Comparison of ENCODE assay signal across 1 cellular context in genomic region chr16:68090109-68090508, GRCh38.
TF ChIP-seq lines count a peak whose summit lies in the region.

No MANE protein-coding gene starts in this region.

TF ChIP-seq in K562, 482 proteins besides CTCF, POLR2A, EP300 and RAD21 (continued from another document and continues in another):
- TF ChIP-seq, protein P1, sequence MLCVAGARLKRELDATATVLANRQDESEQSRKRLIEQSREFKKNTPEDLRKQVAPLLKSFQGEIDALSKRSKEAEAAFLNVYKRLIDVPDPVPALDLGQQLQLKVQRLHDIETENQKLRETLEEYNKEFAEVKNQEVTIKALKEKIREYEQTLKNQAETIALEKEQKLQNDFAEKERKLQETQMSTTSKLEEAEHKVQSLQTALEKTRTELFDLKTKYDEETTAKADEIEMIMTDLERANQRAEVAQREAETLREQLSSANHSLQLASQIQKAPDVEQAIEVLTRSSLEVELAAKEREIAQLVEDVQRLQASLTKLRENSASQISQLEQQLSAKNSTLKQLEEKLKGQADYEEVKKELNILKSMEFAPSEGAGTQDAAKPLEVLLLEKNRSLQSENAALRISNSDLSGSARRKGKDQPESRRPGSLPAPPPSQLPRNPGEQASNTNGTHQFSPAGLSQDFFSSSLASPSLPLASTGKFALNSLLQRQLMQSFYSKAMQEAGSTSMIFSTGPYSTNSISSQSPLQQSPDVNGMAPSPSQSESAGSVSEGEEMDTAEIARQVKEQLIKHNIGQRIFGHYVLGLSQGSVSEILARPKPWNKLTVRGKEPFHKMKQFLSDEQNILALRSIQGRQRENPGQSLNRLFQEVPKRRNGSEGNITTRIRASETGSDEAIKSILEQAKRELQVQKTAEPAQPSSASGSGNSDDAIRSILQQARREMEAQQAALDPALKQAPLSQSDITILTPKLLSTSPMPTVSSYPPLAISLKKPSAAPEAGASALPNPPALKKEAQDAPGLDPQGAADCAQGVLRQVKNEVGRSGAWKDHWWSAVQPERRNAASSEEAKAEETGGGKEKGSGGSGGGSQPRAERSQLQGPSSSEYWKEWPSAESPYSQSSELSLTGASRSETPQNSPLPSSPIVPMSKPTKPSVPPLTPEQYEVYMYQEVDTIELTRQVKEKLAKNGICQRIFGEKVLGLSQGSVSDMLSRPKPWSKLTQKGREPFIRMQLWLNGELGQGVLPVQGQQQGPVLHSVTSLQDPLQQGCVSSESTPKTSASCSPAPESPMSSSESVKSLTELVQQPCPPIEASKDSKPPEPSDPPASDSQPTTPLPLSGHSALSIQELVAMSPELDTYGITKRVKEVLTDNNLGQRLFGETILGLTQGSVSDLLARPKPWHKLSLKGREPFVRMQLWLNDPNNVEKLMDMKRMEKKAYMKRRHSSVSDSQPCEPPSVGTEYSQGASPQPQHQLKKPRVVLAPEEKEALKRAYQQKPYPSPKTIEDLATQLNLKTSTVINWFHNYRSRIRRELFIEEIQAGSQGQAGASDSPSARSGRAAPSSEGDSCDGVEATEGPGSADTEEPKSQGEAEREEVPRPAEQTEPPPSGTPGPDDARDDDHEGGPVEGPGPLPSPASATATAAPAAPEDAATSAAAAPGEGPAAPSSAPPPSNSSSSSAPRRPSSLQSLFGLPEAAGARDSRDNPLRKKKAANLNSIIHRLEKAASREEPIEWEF (CRISPR knock-in tag; IDR thresholded peaks at IDR 0.05), result no peak
- TF ChIP-seq ZNF197 (CRISPR knock-in tag; IDR thresholded peaks at IDR 0.05; ENCODE audit: low read depth) (no peak), ZNF644 (tag; IDR thresholded peaks at IDR 0.05; ENCODE audit: low read depth) (no peak), ZC3H4 (CRISPR knock-in tag; IDR thresholded peaks at IDR 0.05; ENCODE audit: borderline replicate concordance) (no peak), ZNF354B (CRISPR knock-in tag; IDR thresholded peaks at IDR 0.05) (no peak), ELF4 (CRISPR knock-in tag; IDR thresholded peaks at IDR 0.05) (no peak), DIDO1 (tag; IDR thresholded peaks at IDR 0.05; ENCODE audit: low read depth) (no peak), NR2F6 (CRISPR knock-in tag; IDR thresholded peaks at IDR 0.05) (no peak), POLR2H (tag; IDR thresholded peaks at IDR 0.05; ENCODE audit: low read depth) (no peak), TAF7 (tag; IDR thresholded peaks at IDR 0.05) (no peak), BRD9 (IDR thresholded peaks at IDR 0.05; ENCODE audit: low read depth, partially characterized antibody) (peak; percentile 38), ZNF668 (CRISPR knock-in tag; IDR thresholded peaks at IDR 0.05) (no peak), GTF2A2 (tag; IDR thresholded peaks at IDR 0.05) (no peak), POLR3G (IDR thresholded peaks at IDR 0.05; ENCODE audit: extremely low read depth, insufficient read length, insufficient replicate concordance) (no peak), NR2C1 (IDR thresholded peaks at IDR 0.05) (no peak), NR2C1 (tag; IDR thresholded peaks at IDR 0.05) (no peak), SRSF3 (IDR thresholded peaks at IDR 0.05; ENCODE audit: insufficient read depth, low read length) (no peak), ILF3 (IDR thresholded peaks at IDR 0.05; ENCODE audit: borderline replicate concordance) (no peak), SMAD1 (IDR thresholded peaks at IDR 0.05; ENCODE audit: low read depth, low read length, partially characterized antibody) (no peak), VEZF1 (CRISPR knock-in tag; IDR thresholded peaks at IDR 0.05) (peak; percentile 70), TAL1 (IDR thresholded peaks at IDR 0.05) (no peak), ZFPM2 (CRISPR knock-in tag; IDR thresholded peaks at IDR 0.05) (no peak), PCBP1 (IDR thresholded peaks at IDR 0.05; ENCODE audit: low read depth, low read length, poor library complexity, severe bottlenecking) (no peak), ZNF239 (CRISPR knock-in tag; IDR thresholded peaks at IDR 0.05) (no peak), HNRNPL (IDR thresholded peaks at IDR 0.05; ENCODE audit: low read depth, low read length) (no peak), ZNF280B (CRISPR knock-in tag; IDR thresholded peaks at IDR 0.05) (no peak), EP400 (IDR thresholded peaks at IDR 0.05) (peak; percentile 27; the same call in 1 of the 2 replicates), NR4A1 (CRISPR knock-in tag; IDR thresholded peaks at IDR 0.05) (no peak), NR4A1 (tag; IDR thresholded peaks at IDR 0.05) (no peak), XRCC3 (IDR thresholded peaks at IDR 0.05) (no peak), HMG20A (CRISPR knock-in tag; conservative IDR thresholded peaks at IDR 0.05) (no peak), ZNF778 (CRISPR knock-in tag; IDR thresholded peaks at IDR 0.05) (no peak), SRSF9 (IDR thresholded peaks at IDR 0.05; ENCODE audit: borderline replicate concordance, low read depth, low read length) (no peak)
- TF ChIP-seq, protein P2, sequence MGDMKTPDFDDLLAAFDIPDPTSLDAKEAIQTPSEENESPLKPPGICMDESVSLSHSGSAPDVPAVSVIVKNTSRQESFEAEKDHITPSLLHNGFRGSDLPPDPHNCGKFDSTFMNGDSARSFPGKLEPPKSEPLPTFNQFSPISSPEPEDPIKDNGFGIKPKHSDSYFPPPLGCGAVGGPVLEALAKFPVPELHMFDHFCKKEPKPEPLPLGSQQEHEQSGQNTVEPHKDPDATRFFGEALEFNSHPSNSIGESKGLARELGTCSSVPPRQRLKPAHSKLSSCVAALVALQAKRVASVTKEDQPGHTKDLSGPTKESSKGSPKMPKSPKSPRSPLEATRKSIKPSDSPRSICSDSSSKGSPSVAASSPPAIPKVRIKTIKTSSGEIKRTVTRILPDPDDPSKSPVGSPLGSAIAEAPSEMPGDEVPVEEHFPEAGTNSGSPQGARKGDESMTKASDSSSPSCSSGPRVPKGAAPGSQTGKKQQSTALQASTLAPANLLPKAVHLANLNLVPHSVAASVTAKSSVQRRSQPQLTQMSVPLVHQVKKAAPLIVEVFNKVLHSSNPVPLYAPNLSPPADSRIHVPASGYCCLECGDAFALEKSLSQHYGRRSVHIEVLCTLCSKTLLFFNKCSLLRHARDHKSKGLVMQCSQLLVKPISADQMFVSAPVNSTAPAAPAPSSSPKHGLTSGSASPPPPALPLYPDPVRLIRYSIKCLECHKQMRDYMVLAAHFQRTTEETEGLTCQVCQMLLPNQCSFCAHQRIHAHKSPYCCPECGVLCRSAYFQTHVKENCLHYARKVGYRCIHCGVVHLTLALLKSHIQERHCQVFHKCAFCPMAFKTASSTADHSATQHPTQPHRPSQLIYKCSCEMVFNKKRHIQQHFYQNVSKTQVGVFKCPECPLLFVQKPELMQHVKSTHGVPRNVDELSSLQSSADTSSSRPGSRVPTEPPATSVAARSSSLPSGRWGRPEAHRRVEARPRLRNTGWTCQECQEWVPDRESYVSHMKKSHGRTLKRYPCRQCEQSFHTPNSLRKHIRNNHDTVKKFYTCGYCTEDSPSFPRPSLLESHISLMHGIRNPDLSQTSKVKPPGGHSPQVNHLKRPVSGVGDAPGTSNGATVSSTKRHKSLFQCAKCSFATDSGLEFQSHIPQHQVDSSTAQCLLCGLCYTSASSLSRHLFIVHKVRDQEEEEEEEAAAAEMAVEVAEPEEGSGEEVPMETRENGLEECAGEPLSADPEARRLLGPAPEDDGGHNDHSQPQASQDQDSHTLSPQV (IDR thresholded peaks at IDR 0.05), result no peak
- TF ChIP-seq, protein P3, sequence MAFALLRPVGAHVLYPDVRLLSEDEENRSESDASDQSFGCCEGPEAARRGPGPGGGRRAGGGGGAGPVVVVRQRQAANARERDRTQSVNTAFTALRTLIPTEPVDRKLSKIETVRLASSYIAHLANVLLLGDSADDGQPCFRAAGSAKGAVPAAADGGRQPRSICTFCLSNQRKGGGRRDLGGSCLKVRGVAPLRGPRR (CRISPR knock-in tag; IDR thresholded peaks at IDR 0.05), result no peak
- TF ChIP-seq, protein P4, sequence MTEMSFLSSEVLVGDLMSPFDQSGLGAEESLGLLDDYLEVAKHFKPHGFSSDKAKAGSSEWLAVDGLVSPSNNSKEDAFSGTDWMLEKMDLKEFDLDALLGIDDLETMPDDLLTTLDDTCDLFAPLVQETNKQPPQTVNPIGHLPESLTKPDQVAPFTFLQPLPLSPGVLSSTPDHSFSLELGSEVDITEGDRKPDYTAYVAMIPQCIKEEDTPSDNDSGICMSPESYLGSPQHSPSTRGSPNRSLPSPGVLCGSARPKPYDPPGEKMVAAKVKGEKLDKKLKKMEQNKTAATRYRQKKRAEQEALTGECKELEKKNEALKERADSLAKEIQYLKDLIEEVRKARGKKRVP (CRISPR knock-in tag; IDR thresholded peaks at IDR 0.05), result no peak
- TF ChIP-seq, protein P5, sequence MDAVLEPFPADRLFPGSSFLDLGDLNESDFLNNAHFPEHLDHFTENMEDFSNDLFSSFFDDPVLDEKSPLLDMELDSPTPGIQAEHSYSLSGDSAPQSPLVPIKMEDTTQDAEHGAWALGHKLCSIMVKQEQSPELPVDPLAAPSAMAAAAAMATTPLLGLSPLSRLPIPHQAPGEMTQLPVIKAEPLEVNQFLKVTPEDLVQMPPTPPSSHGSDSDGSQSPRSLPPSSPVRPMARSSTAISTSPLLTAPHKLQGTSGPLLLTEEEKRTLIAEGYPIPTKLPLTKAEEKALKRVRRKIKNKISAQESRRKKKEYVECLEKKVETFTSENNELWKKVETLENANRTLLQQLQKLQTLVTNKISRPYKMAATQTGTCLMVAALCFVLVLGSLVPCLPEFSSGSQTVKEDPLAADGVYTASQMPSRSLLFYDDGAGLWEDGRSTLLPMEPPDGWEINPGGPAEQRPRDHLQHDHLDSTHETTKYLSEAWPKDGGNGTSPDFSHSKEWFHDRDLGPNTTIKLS (IDR thresholded peaks at IDR 0.05; ENCODE audit: borderline replicate concordance, low read depth), result no peak
- TF ChIP-seq, protein P6, sequence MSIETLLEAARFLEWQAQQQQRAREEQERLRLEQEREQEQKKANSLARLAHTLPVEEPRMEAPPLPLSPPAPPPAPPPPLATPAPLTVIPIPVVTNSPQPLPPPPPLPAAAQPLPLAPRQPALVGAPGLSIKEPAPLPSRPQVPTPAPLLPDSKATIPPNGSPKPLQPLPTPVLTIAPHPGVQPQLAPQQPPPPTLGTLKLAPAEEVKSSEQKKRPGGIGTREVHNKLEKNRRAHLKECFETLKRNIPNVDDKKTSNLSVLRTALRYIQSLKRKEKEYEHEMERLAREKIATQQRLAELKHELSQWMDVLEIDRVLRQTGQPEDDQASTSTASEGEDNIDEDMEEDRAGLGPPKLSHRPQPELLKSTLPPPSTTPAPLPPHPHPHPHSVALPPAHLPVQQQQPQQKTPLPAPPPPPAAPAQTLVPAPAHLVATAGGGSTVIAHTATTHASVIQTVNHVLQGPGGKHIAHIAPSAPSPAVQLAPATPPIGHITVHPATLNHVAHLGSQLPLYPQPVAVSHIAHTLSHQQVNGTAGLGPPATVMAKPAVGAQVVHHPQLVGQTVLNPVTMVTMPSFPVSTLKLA (conservative IDR thresholded peaks at IDR 0.05), result peak in 1 of 2 experiments; percentile 32; a peak in 2 of 4 replicates
- TF ChIP-seq, protein P7, sequence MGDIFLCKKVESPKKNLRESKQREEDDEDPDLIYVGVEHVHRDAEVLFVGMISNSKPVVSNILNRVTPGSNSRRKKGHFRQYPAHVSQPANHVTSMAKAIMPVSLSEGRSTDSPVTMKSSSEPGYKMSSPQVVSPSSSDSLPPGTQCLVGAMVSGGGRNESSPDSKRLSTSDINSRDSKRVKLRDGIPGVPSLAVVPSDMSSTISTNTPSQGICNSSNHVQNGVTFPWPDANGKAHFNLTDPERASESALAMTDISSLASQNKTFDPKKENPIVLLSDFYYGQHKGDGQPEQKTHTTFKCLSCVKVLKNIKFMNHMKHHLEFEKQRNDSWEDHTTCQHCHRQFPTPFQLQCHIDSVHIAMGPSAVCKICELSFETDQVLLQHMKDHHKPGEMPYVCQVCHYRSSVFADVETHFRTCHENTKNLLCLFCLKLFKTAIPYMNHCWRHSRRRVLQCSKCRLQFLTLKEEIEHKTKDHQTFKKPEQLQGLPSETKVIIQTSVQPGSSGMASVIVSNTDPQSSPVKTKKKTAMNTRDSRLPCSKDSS (IDR thresholded peaks at IDR 0.05; ENCODE audit: low read depth, partially characterized antibody), result no peak
- TF ChIP-seq, protein P8, sequence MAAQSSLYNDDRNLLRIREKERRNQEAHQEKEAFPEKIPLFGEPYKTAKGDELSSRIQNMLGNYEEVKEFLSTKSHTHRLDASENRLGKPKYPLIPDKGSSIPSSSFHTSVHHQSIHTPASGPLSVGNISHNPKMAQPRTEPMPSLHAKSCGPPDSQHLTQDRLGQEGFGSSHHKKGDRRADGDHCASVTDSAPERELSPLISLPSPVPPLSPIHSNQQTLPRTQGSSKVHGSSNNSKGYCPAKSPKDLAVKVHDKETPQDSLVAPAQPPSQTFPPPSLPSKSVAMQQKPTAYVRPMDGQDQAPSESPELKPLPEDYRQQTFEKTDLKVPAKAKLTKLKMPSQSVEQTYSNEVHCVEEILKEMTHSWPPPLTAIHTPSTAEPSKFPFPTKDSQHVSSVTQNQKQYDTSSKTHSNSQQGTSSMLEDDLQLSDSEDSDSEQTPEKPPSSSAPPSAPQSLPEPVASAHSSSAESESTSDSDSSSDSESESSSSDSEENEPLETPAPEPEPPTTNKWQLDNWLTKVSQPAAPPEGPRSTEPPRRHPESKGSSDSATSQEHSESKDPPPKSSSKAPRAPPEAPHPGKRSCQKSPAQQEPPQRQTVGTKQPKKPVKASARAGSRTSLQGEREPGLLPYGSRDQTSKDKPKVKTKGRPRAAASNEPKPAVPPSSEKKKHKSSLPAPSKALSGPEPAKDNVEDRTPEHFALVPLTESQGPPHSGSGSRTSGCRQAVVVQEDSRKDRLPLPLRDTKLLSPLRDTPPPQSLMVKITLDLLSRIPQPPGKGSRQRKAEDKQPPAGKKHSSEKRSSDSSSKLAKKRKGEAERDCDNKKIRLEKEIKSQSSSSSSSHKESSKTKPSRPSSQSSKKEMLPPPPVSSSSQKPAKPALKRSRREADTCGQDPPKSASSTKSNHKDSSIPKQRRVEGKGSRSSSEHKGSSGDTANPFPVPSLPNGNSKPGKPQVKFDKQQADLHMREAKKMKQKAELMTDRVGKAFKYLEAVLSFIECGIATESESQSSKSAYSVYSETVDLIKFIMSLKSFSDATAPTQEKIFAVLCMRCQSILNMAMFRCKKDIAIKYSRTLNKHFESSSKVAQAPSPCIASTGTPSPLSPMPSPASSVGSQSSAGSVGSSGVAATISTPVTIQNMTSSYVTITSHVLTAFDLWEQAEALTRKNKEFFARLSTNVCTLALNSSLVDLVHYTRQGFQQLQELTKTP (IDR thresholded peaks at IDR 0.05; ENCODE audit: low read depth in 1 of 2, partially characterized antibody in 2 of 2), result peak in 1 of 2 experiments; percentile 48
